ENCODE assay signal across 21 cellular contexts in the genomic region with DNA sequence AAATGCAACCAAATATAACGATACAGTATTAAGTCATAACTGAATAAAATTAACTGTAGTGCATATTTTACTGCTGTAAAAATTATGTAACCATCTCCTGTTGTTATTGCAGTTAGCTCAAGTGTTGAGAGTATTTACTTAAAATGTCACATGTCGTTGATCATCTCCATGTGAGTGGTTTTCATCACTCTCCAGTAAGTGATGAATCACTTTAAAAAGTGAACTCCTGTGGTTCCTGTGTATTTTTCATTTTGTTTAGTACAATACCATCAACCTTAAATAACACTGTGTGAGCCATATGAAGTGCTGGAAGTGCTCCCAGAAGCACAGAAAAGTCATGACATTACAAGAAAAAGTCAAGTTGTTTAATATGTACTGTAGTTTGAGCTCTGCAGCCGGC.
DNase-seq lines count a peak whose midpoint lies in the region; ATAC-seq and TF ChIP-seq lines count a peak whose summit lies in the region.
"Had no signal": no experiment of that assay in that cellular context is flagged by ENCODE, and none has a peak within 500 bp of the region (broad histone marks: within the 10 kb centered on the region; RNA-seq: fewer than 3 reads in every experiment).

No MANE protein-coding gene starts in this region.

- ATAC-seq in GM21360 (IDR thresholded peaks at IDR 0.05; ENCODE audit: unreplicated experiment) = no peak
- ATAC-seq: activated naive CD8-positive, alpha-beta T cell treated with anti-CD3 and anti-CD28 coated beads, Interleukin-2, amount 50 U/mL, for 24 hours had no signal

- H3K4me1 Mint-ChIP-seq in endothelial cell (ENCODE audit: unreplicated experiment) = no peaks in the 10 kb centered on the region
- H3K4me1 Mint-ChIP-seq: activated naive CD8-positive, alpha-beta T cell treated with anti-CD3 and anti-CD28 coated beads, Interleukin-2, amount 50 U/mL, for 24 hours; nephron had no signal

- H3K9me3 Mint-ChIP-seq in endothelial cell (ENCODE audit: unreplicated experiment) = no peaks in the 10 kb centered on the region
- H3K9me3 Mint-ChIP-seq: activated naive CD8-positive, alpha-beta T cell treated with anti-CD3 and anti-CD28 coated beads, Interleukin-2, amount 50 U/mL, for 24 hours; nephron had no signal

- no peak overlapping the region for H3K27ac Mint-ChIP-seq in endothelial cell (ENCODE audit: unreplicated experiment)
- H3K27ac Mint-ChIP-seq: activated naive CD8-positive, alpha-beta T cell treated with anti-CD3 and anti-CD28 coated beads, Interleukin-2, amount 50 U/mL, for 24 hours; nephron; stimulated activated naive CD8-positive, alpha-beta T cell treated with anti-CD3 and anti-CD28 coated beads, Interleukin-15, Interleukin-2, amounts not matched to agents 100 ng/mL and 50 ng/mL, for 24 hours had no signal

- no peaks in the 10 kb centered on the region for H3K27me3 Mint-ChIP-seq in endothelial cell (ENCODE audit: unreplicated experiment)
- H3K27me3 Mint-ChIP-seq: activated naive CD8-positive, alpha-beta T cell treated with anti-CD3 and anti-CD28 coated beads, Interleukin-2, amount 50 U/mL, for 24 hours; stimulated activated naive CD8-positive, alpha-beta T cell treated with anti-CD3 and anti-CD28 coated beads, Interleukin-15, Interleukin-2, amounts not matched to agents 100 ng/mL and 50 ng/mL, for 24 hours had no signal

- H3K36me3 Mint-ChIP-seq in endothelial cell (ENCODE audit: low read depth, unreplicated experiment) = no peaks in the 10 kb centered on the region

- DNase-seq in HS-5 (ENCODE audit: low read depth) = peak; percentile 52
- DNase-seq in NCI-H2081 treated with DMSO at 0.1 percent for 48 hours (lab: John Stamatoyannopoulos, UW) = peak; percentile 65
- DNase-seq in astrocyte of the hippocampus (ENCODE audit: low read depth, low spot score) = peak; percentile 10
- DNase-seq in smooth muscle cell of the brain vasculature (ENCODE audit: low read depth, low spot score) = peak; percentile 55
- no peak for DNase-seq in endothelial cell (ENCODE audit: low spot score)
- no peak for DNase-seq in NCI-H1436 (lab: John Stamatoyannopoulos, UW)
- DNase-seq: activated CD4-positive, alpha-beta T cell treated with anti-CD3 and anti-CD28 coated beads for 48 hours; activated CD8-positive, alpha-beta memory T cell treated with anti-CD3 and anti-CD28 coated beads, Interleukin-2, amount 50 U/mL, for 4 hours; activated effector memory CD4-positive, alpha-beta T cell treated with Interleukin-2 at 50 U/mL for 16 hours; activated naive CD8-positive, alpha-beta T cell treated with anti-CD3 and anti-CD28 coated beads, Interleukin-2, amount 50 U/mL, for 24 hours; AML-193; Caco-2; central memory CD4-positive, alpha-beta T cell; erythroblast; foreskin melanocyte; NCI-H1694 treated with DMSO at 0.1 percent for 48 hours; stimulated activated CD4-positive, alpha-beta T cell treated with anti-CD3 and anti-CD28 coated beads, Interleukin-2, amount 100 ng/mL, for 24 hours; transverse colon had no signal

- H3K4me3 Mint-ChIP-seq in endothelial cell (ENCODE audit: unreplicated experiment) = no peak overlapping the region
- H3K4me3 Mint-ChIP-seq: activated naive CD8-positive, alpha-beta T cell treated with anti-CD3 and anti-CD28 coated beads, Interleukin-2, amount 50 U/mL, for 24 hours; nephron; stimulated activated naive CD8-positive, alpha-beta T cell treated with anti-CD3 and anti-CD28 coated beads, Interleukin-15, Interleukin-2, amounts not matched to agents 100 ng/mL and 50 ng/mL, for 24 hours had no signal

- TF ChIP-seq CTCF in endothelial cell (IDR thresholded peaks at IDR 0.05; ENCODE audit: unreplicated experiment) = no peak

Comparison
In these comparisons a context has a peak if more than half of its experiments do, and no peak if none do; other contexts are left out.
1. DNase-seq: peak in HS-5 (single experiment), NCI-H2081 treated with DMSO at 0.1 percent for 48 hours (single experiment), astrocyte of the hippocampus (single experiment) and smooth muscle cell of the brain vasculature (single experiment); none in endothelial cell (single experiment) and NCI-H1436 (single experiment).